Comparison of ENCODE assay signal across 25 cellular contexts in the genomic region with DNA sequence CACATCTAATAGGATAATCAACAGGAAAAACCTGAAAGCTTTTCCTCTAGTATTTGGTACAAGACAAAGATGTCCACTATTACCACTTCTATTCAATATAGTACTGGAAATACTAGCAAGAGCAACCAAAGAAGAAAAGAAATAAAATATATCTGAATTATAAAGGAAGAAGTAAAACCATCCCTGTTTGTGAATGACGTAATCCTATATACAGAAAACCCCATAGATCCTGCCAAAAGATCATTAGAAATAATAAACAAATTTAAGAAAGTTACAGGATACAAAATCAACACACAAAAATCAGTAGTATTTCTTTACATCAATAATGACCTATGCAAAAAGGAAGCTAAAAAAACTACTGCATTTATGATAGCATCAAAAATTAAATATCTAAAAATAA.
"Had no signal": no experiment of that assay in that cellular context is flagged by ENCODE, and none has a peak within 500 bp of the region (broad histone marks: within the 10 kb centered on the region; RNA-seq: fewer than 3 reads in every experiment).

No MANE protein-coding gene starts in this region.

- DNase-seq: natural killer cell; occipital lobe; ovary; posterior cingulate gyrus; psoas muscle; right cardiac atrium; stimulated activated CD4-positive, alpha-beta T cell treated with anti-CD3 and anti-CD28 coated beads, Interleukin-15, amount 100 ng/mL, for 24 hours; stimulated activated CD4-positive, alpha-beta T cell treated with anti-CD3 and anti-CD28 coated beads, Interleukin-2, amount 100 ng/mL, for 24 hours; stimulated activated CD4-positive, alpha-beta T cell treated with anti-CD3 and anti-CD28 coated beads, Interleukin-2, amount 100 ng/mL, for 48 hours; stimulated activated CD4-positive, alpha-beta T cell treated with anti-CD3 and anti-CD28 coated beads, Interleukin-4, amount 100 ng/mL, for 24 hours; stimulated activated naive B cell treated with anti-CD40 and anti-IgM and Interleukin-4, amounts not matched to agents 10 μg/mL and 1 μg/mL and 100 μg/mL, for 72 hours; stimulated activated naive CD4-positive, alpha-beta T cell treated with Interleukin-2 at 50 U/mL for 16 hours; stomach; thyroid gland; trophoblast cell; upper lobe of left lung had no signal

- FAIRE-seq: urothelium cell line had no signal

- H3K9ac ChIP-seq: neural progenitor cell, parathyroid adenoma had no signal

- ATAC-seq: natural killer cell; psoas muscle; right cardiac atrium; sciatic nerve; stimulated activated effector memory CD8-positive, alpha-beta T cell treated with anti-CD3 and anti-CD28 coated beads, Interleukin-12 subunit alpha, Interleukin-12 subunit beta, amount 100 ng/mL, for 72 hours; stimulated activated naive B cell treated with anti-CD40 and anti-IgM and Interleukin-4, amounts not matched to agents 10 μg/mL and 1 μg/mL and 100 μg/mL, for 72 hours had no signal

- H3K27me3 ChIP-seq: neural progenitor cell, ovary, stomach, thyroid gland, tibial nerve, upper lobe of left lung, vagina had no signal

- H3K4me3 ChIP-seq: neural progenitor cell, ovary, psoas muscle, skin epidermis, stomach, thoracic aorta, thyroid gland, tibial nerve, upper lobe of left lung, vagina had no signal

- H3K9me3 ChIP-seq: ovary, psoas muscle, stomach, thoracic aorta, thyroid gland, tibial nerve, upper lobe of left lung, vagina had no signal

- H3K4me2 ChIP-seq: neural progenitor cell had no signal

- H3K4me1 ChIP-seq: parathyroid adenoma, psoas muscle, stomach, tibial nerve, upper lobe of left lung, vagina had no signal

- H3K27ac ChIP-seq: neural progenitor cell, ovary, parathyroid adenoma, psoas muscle, skin epidermis, stomach, thoracic aorta, thyroid gland, tibial nerve, upper lobe of left lung, vagina had no signal

- H3K79me2 ChIP-seq: parathyroid adenoma had no signal

- H3K36me3 ChIP-seq: neural progenitor cell, ovary, stomach, thoracic aorta, thyroid gland, tibial nerve, upper lobe of left lung, vagina had no signal

- H2AFZ ChIP-seq: neural progenitor cell, parathyroid adenoma had no signal
